In genomic region chr13:112710855-112711527, GRCh38 we compare ENCODE assay signal across 11 cellular contexts. TPM values are rescaled to one million over a fixed set of nuclear protein-coding genes. Genes with fewer than 3 reads are reported as not detected.
DNase-seq lines count a peak whose midpoint lies in the region; FAIRE-seq and TF ChIP-seq lines count a peak whose summit lies in the region.
"Had no signal": no experiment of that assay in that cellular context is flagged by ENCODE, and none has a peak within 500 bp of the region (broad histone marks: within the 10 kb centered on the region; RNA-seq: fewer than 3 reads in every experiment).

No MANE protein-coding gene starts in this region.

- DNase-seq in H7 = peak; percentile 57
- no peak for DNase-seq in bronchial epithelial cell (ENCODE audit: low read depth)
- peak; percentile 53 for DNase-seq in kidney
- DNase-seq in NCI-H128 (lab: John Stamatoyannopoulos, UW; ENCODE audit: unreplicated experiment) = no peak
- no peak for DNase-seq in urothelium cell line (ENCODE audit: low spot score)
- DNase-seq in activated naive CD4-positive, alpha-beta T cell treated with anti-CD3 and anti-CD28 coated beads, Interleukin-2, amount 10 ng/mL, durations not matched to agents 7 days and 5 days = no peak
- no peak for DNase-seq in HAP-1 (ENCODE audit: low spot score in 2 of 2)
- DNase-seq: activated B cell treated with CpG ODN at 0.5 μM for 24 hours; activated naive CD8-positive, alpha-beta T cell treated with anti-CD3 and anti-CD28 coated beads, Interleukin-2, amount 50 U/mL, for 24 hours; stimulated activated CD4-positive, alpha-beta T cell treated with anti-CD3 and anti-CD28 coated beads, Interleukin-1b, Interleukin-23, amount 100 ng/mL, for 48 hours had no signal

- H3K4me2 ChIP-seq in skeletal muscle satellite cell (ENCODE audit: low read length) = peak overlapping the region; percentile 92

- H3K27ac Mint-ChIP-seq in activated naive CD4-positive, alpha-beta T cell treated with anti-CD3 and anti-CD28 coated beads, Interleukin-2, amount 10 ng/mL, durations not matched to agents 7 days and 5 days = no peak overlapping the region
- H3K27ac Mint-ChIP-seq: activated B cell treated with CpG ODN at 0.5 μM for 24 hours; activated naive CD8-positive, alpha-beta T cell treated with anti-CD3 and anti-CD28 coated beads, Interleukin-2, amount 50 U/mL, for 24 hours had no signal

- H3K4me3 ChIP-seq in H7 (ENCODE audit: insufficient read depth, low read depth, low read length) (no peak overlapping the region), bronchial epithelial cell (ENCODE audit: low read depth, low read length) (peak overlapping the region; percentile 18), kidney (ENCODE audit: low read length in 2 of 2) (peak overlapping the region in 1 of 2 donors; percentile 19), skeletal muscle satellite cell (ENCODE audit: low read length) (peak overlapping the region; percentile 63), HAP-1 (no peak overlapping the region)

- H3K36me3 Mint-ChIP-seq in activated naive CD4-positive, alpha-beta T cell treated with anti-CD3 and anti-CD28 coated beads, Interleukin-2, amount 10 ng/mL, durations not matched to agents 7 days and 5 days = peaks cover 5% of the 10 kb centered on the region

- H3K9ac ChIP-seq in kidney (ENCODE audit: low read length in 2 of 2) (peak overlapping the region in 1 of 2 donors; percentile 49), skeletal muscle satellite cell (ENCODE audit: low read depth, low read length) (peak overlapping the region; percentile 66)

- no peak for FAIRE-seq in bronchial epithelial cell (lab: Jason Lieb, UNC)
- no peak for FAIRE-seq in kidney (lab: Jason Lieb, UNC)
- FAIRE-seq in urothelium cell line (lab: Jason Lieb, UNC) = no peak

- H3K9me3 ChIP-seq in kidney (ENCODE audit: control insufficient read depth in 1 of 2, low read length in 2 of 2) = peaks cover 0 to 3% of the 10 kb centered on the region in 2 donors
- no peaks in the 10 kb centered on the region for H3K9me3 ChIP-seq in skeletal muscle satellite cell (replicated peaks; ENCODE audit: low read length)
- H3K9me3 ChIP-seq in HAP-1 = no peaks in the 10 kb centered on the region; the same call in 1 of the 2 replicates

- in situ Hi-C loops in HAP-1 (cut with MboI; ENCODE audit: low sequenced_read_pairs) = no loop called here

- CTCF ChIA-PET in activated naive CD4-positive, alpha-beta T cell treated with anti-CD3 and anti-CD28 coated beads, Interleukin-2, amount 10 ng/mL, durations not matched to agents 7 days and 5 days (lab: Charles Lee) = no interaction called here

- no peak overlapping the region for H3K4me3 Mint-ChIP-seq in activated naive CD4-positive, alpha-beta T cell treated with anti-CD3 and anti-CD28 coated beads, Interleukin-2, amount 10 ng/mL, durations not matched to agents 7 days and 5 days
- H3K4me3 Mint-ChIP-seq: activated B cell treated with CpG ODN at 0.5 μM for 24 hours; activated naive CD8-positive, alpha-beta T cell treated with anti-CD3 and anti-CD28 coated beads, Interleukin-2, amount 50 U/mL, for 24 hours had no signal

- H3K27me3 Mint-ChIP-seq in activated naive CD4-positive, alpha-beta T cell treated with anti-CD3 and anti-CD28 coated beads, Interleukin-2, amount 10 ng/mL, durations not matched to agents 7 days and 5 days = no peaks in the 10 kb centered on the region
- H3K27me3 Mint-ChIP-seq: activated B cell treated with CpG ODN at 0.5 μM for 24 hours; activated naive CD8-positive, alpha-beta T cell treated with anti-CD3 and anti-CD28 coated beads, Interleukin-2, amount 50 U/mL, for 24 hours had no signal

- intact Hi-C loops in kidney (cut with DNase I) = no loop called here

- H3K4me1 ChIP-seq in kidney (ENCODE audit: control insufficient read depth in 1 of 2, insufficient read depth in 1 of 2, low read depth in 1 of 2, low read length in 2 of 2) = peaks cover 9 to 16% of the 10 kb centered on the region in 2 donors
- peaks cover 17% of the 10 kb centered on the region for H3K4me1 ChIP-seq in skeletal muscle satellite cell (ENCODE audit: control insufficient read depth, insufficient read depth, low read length)
- peaks cover 5% of the 10 kb centered on the region for H3K4me1 ChIP-seq in HAP-1

- H3K36me3 ChIP-seq in H7 (replicated peaks; ENCODE audit: control insufficient read depth, insufficient read depth, low read length) = no peaks in the 10 kb centered on the region
- H3K36me3 ChIP-seq in bronchial epithelial cell (ENCODE audit: control insufficient read depth, insufficient read depth, low read length) = no peaks in the 10 kb centered on the region
- H3K36me3 ChIP-seq in kidney (ENCODE audit: control insufficient read depth in 1 of 2, insufficient read depth in 2 of 2, low read length in 2 of 2) = no peaks in the 10 kb centered on the region
- H3K36me3 ChIP-seq in skeletal muscle satellite cell (ENCODE audit: insufficient read depth, low read length) = no peaks in the 10 kb centered on the region
- H3K36me3 ChIP-seq in HAP-1 (replicated peaks) = no peaks in the 10 kb centered on the region

- peak overlapping the region; percentile 61 to 73 for H3K27ac ChIP-seq in kidney (ENCODE audit: low read depth in 2 of 2, low read length in 2 of 2)

- TF ChIP-seq CTCF in bronchial epithelial cell (IDR thresholded peaks at IDR 0.05; ENCODE audit: insufficient read depth, low read length, severe bottlenecking) (no peak), kidney (IDR thresholded peaks at IDR 0.05; ENCODE audit: borderline replicate concordance, extremely low read depth, insufficient read depth) (no peak)

- no peaks in the 10 kb centered on the region for H3K27me3 ChIP-seq in H7 (ENCODE audit: control insufficient read depth, insufficient read depth, low read length)
- no peaks in the 10 kb centered on the region for H3K27me3 ChIP-seq in bronchial epithelial cell (ENCODE audit: control insufficient read depth, insufficient read depth, low read length)
- no peaks in the 10 kb centered on the region for H3K27me3 ChIP-seq in skeletal muscle satellite cell (ENCODE audit: control insufficient read depth, insufficient read depth, low read length)
- no peaks in the 10 kb centered on the region for H3K27me3 ChIP-seq in HAP-1 (ENCODE audit: low read depth)

- peaks cover 2% of the 10 kb centered on the region for H3K4me1 Mint-ChIP-seq in activated naive CD4-positive, alpha-beta T cell treated with anti-CD3 and anti-CD28 coated beads, Interleukin-2, amount 10 ng/mL, durations not matched to agents 7 days and 5 days

- no peaks in the 10 kb centered on the region for H3K9me3 Mint-ChIP-seq in activated naive CD4-positive, alpha-beta T cell treated with anti-CD3 and anti-CD28 coated beads, Interleukin-2, amount 10 ng/mL, durations not matched to agents 7 days and 5 days
- H3K9me3 Mint-ChIP-seq: activated naive CD8-positive, alpha-beta T cell treated with anti-CD3 and anti-CD28 coated beads, Interleukin-2, amount 50 U/mL, for 24 hours had no signal

RNA-seq across cellular contexts. Expression of gene ATP11A, which starts 21.2 kb away (rescaled TPM):
- 9.9 and 14.7 TPM in 2 replicates for total RNA-seq in H7 (2014; rRNA removed; shearing (Covaris generic))
- total RNA-seq in bronchial epithelial cell (4.7 and 6.1 TPM in 2 replicates), kidney (212 TPM)
- 4.9 TPM for polyA plus RNA-seq in kidney (ENCODE audit: insufficient read depth, low read depth, low replicate concordance)
- 7.2 and 7.6 TPM in 2 replicates for total RNA-seq in skeletal muscle satellite cell (2012; rRNA removed)

Comparison
In these comparisons a context has a peak if more than half of its experiments do, and no peak if none do; other contexts are left out.
1. DNase-seq: peak in H7 (single experiment) and kidney (single experiment); none in bronchial epithelial cell (single experiment), NCI-H128 (single experiment), urothelium cell line (single experiment), activated naive CD4-positive, alpha-beta T cell treated with anti-CD3 and anti-CD28 coated beads, Interleukin-2, amount 10 ng/mL, durations not matched to agents 7 days and 5 days (single experiment) and HAP-1 (0 of 2).
2. H3K4me3 ChIP-seq: peak in bronchial epithelial cell (single experiment) and skeletal muscle satellite cell (single experiment); none in H7 (single experiment) and HAP-1 (single experiment).
3. RNA of gene ATP11A, which starts 21.2 kb away (total RNA-seq): 212 TPM in kidney (single experiment); 9.9 to 14.7 TPM in H7 and 4.7 to 6.1 TPM in bronchial epithelial cell; every median in the first group is over 10 times any median in the second.